In genomic region chr3:161475905-161476304, GRCh38 we compare ENCODE assay signal across 1 cellular context.
TF ChIP-seq lines count a peak whose summit lies in the region.

No MANE protein-coding gene starts in this region.

TF ChIP-seq in liver, 16 proteins besides CTCF, POLR2A, EP300 and RAD21 (continued from another document):
- no peak for TF ChIP-seq ZBTB33 (IDR thresholded peaks at IDR 0.05)
- TF ChIP-seq FOXA1 (IDR thresholded peaks at IDR 0.05): no peak
- TF ChIP-seq JUND (IDR thresholded peaks at IDR 0.05): peak; percentile 21 to 24
- peak; percentile 39 for TF ChIP-seq HNF4G (IDR thresholded peaks at IDR 0.05)
- TF ChIP-seq NR2F2 (IDR thresholded peaks at IDR 0.05): peak; percentile 34
- TF ChIP-seq RXRA (IDR thresholded peaks at IDR 0.05): peak; percentile 45 to 74
- TF ChIP-seq TAF1 (conservative IDR thresholded peaks at IDR 0.05): no peak
- no peak for TF ChIP-seq MAX (IDR thresholded peaks at IDR 0.05)
- peak; percentile 13 for TF ChIP-seq YY1 (IDR thresholded peaks at IDR 0.05)
- no peak for TF ChIP-seq EGR1 (IDR thresholded peaks at IDR 0.05; ENCODE audit: low read depth in 2 of 2)
- no peak for TF ChIP-seq ATF3 (IDR thresholded peaks at IDR 0.05)
- no peak for TF ChIP-seq GABPA (IDR thresholded peaks at IDR 0.05 in 1 of 2, conservative IDR thresholded peaks at IDR 0.05 in 1 of 2)
- TF ChIP-seq SP1 (IDR thresholded peaks at IDR 0.05): peak; percentile 27
- peak; percentile 84 to 87 for TF ChIP-seq HNF4A (conservative IDR thresholded peaks at IDR 0.05)
